In the genomic region with DNA sequence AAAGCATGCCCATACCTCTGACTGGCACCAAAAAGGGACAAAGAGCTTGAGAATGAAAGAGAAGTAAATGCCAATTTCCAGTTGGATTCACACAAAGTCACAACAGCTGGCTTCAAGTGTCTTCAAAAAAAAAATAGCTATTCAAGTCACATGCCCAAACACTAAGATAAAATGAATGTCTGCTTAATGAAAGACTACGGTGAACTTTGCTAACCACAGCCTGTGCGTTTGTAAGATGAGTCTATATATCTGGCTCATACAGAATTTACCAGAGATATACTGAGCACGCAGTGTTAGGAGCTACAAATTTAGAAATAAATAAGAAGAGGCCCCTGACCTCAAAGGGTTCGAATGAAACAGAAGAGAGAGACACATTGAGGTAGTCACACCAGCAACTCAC, we compare ENCODE assay signal across 33 cellular contexts.
"Had no signal": no experiment of that assay in that cellular context is flagged by ENCODE, and none has a peak within 500 bp of the region (broad histone marks: within the 10 kb centered on the region; RNA-seq: fewer than 3 reads in every experiment).

No MANE protein-coding gene starts in this region.

- H3K9me3 Mint-ChIP-seq: activated B cell treated with CpG ODN at 0.5 μM for 24 hours; activated T-cell treated with anti-CD3 and anti-CD28 coated beads, Interleukin-2, amount 50 U/mL, for 4 hours; activated T-helper 17 cell treated with anti-CD3 and anti-CD28 coated beads, Interleukin-2, amount 50 U/mL, for 72 hours; endodermal cell; T-helper 2 cell treated with Interferon-gamma antibody and Interleukin-4, amounts not matched to agents 5 μg/mL and 100 μg/mL, for 36 hours had no signal

- H3K4me1 Mint-ChIP-seq: activated B cell treated with CpG ODN at 0.5 μM for 24 hours; activated T-helper 17 cell treated with anti-CD3 and anti-CD28 coated beads, Interleukin-2, amount 50 U/mL, for 72 hours had no signal

- H3K27ac Mint-ChIP-seq: activated B cell treated with CpG ODN at 0.5 μM for 24 hours; activated CD8-positive, alpha-beta T cell treated with anti-CD3 and anti-CD28 coated beads for 36 hours; activated naive CD8-positive, alpha-beta T cell; activated T-helper 17 cell treated with anti-CD3 and anti-CD28 coated beads, Interleukin-2, amount 50 U/mL, for 72 hours; dendritic cell treated with granulocyte-macrophage colony-stimulating factor and Interleukin-4, amounts not matched to agents 40 ng/mL and 50 ng/mL, for 4 days; endodermal cell; T-helper 17 cell; T-helper 2 cell treated with Interferon-gamma antibody and Interleukin-4, amounts not matched to agents 5 μg/mL and 100 μg/mL, for 36 hours had no signal

- H2AFZ ChIP-seq: hepatocyte had no signal

- H3K27me3 Mint-ChIP-seq: activated B cell treated with CpG ODN at 0.5 μM for 24 hours; dendritic cell treated with granulocyte-macrophage colony-stimulating factor and Interleukin-4, amounts not matched to agents 40 ng/mL and 50 ng/mL, for 4 days had no signal

- H3K4me3 ChIP-seq: body of pancreas, colonic mucosa, dorsolateral prefrontal cortex, esophagus muscularis mucosa, gastroesophageal sphincter, heart right ventricle, hepatocyte had no signal

- H3K36me3 Mint-ChIP-seq: activated naive CD8-positive, alpha-beta T cell had no signal

- H3K4me3 Mint-ChIP-seq: activated B cell treated with CpG ODN at 0.5 μM for 24 hours; activated CD8-positive, alpha-beta T cell treated with anti-CD3 and anti-CD28 coated beads for 36 hours; activated naive CD8-positive, alpha-beta T cell; activated T-cell treated with anti-CD3 and anti-CD28 coated beads, Interleukin-2, amount 50 U/mL, for 4 hours; activated T-helper 17 cell treated with anti-CD3 and anti-CD28 coated beads, Interleukin-2, amount 50 U/mL, for 72 hours; dendritic cell treated with granulocyte-macrophage colony-stimulating factor and Interleukin-4, amounts not matched to agents 40 ng/mL and 50 ng/mL, for 4 days; endodermal cell; T-helper 17 cell; T-helper 2 cell treated with Interferon-gamma antibody and Interleukin-4, amounts not matched to agents 5 μg/mL and 100 μg/mL, for 36 hours had no signal

- H3K4me2 ChIP-seq: hepatocyte had no signal

- H3K27ac ChIP-seq: body of pancreas, colonic mucosa, dorsolateral prefrontal cortex, esophagus muscularis mucosa, foreskin keratinocyte, gastroesophageal sphincter, heart right ventricle, hepatocyte, WERI-Rb-1 had no signal

- ATAC-seq: activated CD8-positive, alpha-beta T cell treated with anti-CD3 and anti-CD28 coated beads for 36 hours; activated T-cell treated with anti-CD3 and anti-CD28 coated beads, Interleukin-2, amount 50 U/mL, for 4 hours; activated T-helper 17 cell treated with anti-CD3 and anti-CD28 coated beads, Interleukin-2, amount 50 U/mL, for 72 hours; body of pancreas; foreskin keratinocyte; gastroesophageal sphincter; heart right ventricle; T-helper 17 cell had no signal

- H3K9me3 ChIP-seq: body of pancreas, colonic mucosa, esophagus muscularis mucosa, gastroesophageal sphincter, heart right ventricle had no signal

- H3K27me3 ChIP-seq: body of pancreas, colonic mucosa, esophagus muscularis mucosa, foreskin keratinocyte, gastroesophageal sphincter, heart right ventricle, hepatocyte had no signal

- H3K36me3 ChIP-seq: colonic mucosa, esophagus muscularis mucosa, gastroesophageal sphincter, heart right ventricle, WERI-Rb-1 had no signal

- DNase-seq: activated B cell treated with CpG ODN at 0.5 μM for 24 hours; activated CD4-positive, alpha-beta T cell treated with anti-CD3 and anti-CD28 coated beads for 48 hours; activated CD4-positive, alpha-beta T cell treated with anti-CD3 and anti-CD28 coated beads, Interleukin-2, amount 50 U/mL, for 1 hour; activated CD4-positive, alpha-beta T cell treated with anti-CD3 and anti-CD28 coated beads, Interleukin-2, amount 50 U/mL, for 48 hours; activated CD8-positive, alpha-beta memory T cell treated with anti-CD3 and anti-CD28 coated beads for 24 hours; activated CD8-positive, alpha-beta T cell treated with anti-CD3 and anti-CD28 coated beads for 36 hours; activated effector memory CD4-positive, alpha-beta T cell treated with Interleukin-2 at 50 U/mL for 16 hours; activated gamma-delta T cell treated with Interleukin-2 at 50 U/mL for 16 hours; activated naive CD4-positive, alpha-beta T cell treated with anti-CD3 and anti-CD28 coated beads, Interleukin-2, amount 50 U/mL, for 16 hours; activated naive CD4-positive, alpha-beta T cell treated with Interleukin-2 at 50 U/mL for 16 hours; activated T-cell treated with anti-CD3 and anti-CD28 coated beads, Interleukin-2, amount 50 U/mL, for 4 hours; amniotic stem cell; anterior cingulate cortex; body of pancreas; central memory CD4-positive, alpha-beta T cell; cerebellar nuclear complex; colonic mucosa; dorsolateral prefrontal cortex; effector memory CD4-positive, alpha-beta T cell; endodermal cell; erythroblast; foreskin keratinocyte; heart right ventricle; T-helper 17 cell; T1000; WERI-Rb-1 had no signal

- H3K4me1 ChIP-seq: body of pancreas, colonic mucosa, esophagus muscularis mucosa, foreskin keratinocyte, gastroesophageal sphincter had no signal
